Comparison of ENCODE assay signal across 14 cellular contexts in the genomic region with DNA sequence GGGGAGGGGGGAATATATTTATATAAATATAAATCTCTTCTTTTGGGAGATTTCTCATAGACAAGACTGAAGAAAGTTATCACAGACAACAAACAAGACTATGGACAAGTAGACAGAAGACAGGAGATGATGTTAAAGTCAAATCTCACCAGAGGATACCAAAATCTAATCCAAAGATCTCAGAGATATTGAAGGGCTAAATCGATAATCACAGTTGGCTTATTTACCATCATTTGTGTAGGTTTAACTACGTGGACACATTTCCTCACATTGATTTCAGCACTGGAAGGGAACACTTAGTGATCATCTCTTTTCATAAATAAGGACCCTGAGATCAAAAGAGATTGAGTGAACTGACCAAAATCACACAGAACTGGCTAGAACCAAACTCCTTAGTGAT.
"Had no signal": no experiment of that assay in that cellular context is flagged by ENCODE, and none has a peak within 500 bp of the region (broad histone marks: within the 10 kb centered on the region; RNA-seq: fewer than 3 reads in every experiment).

No MANE protein-coding gene starts in this region.

- DNase-seq: activated CD4-positive, alpha-beta T cell treated with anti-CD3 and anti-CD28 coated beads, Interleukin-2, amount 10 ng/mL, durations not matched to agents 7 days and 5 days; activated T-cell treated with anti-CD3 and anti-CD28 coated beads for 4 hours; amygdala; brain microvascular endothelial cell; effector memory CD8-positive, alpha-beta T cell; spleen; stimulated activated CD4-positive, alpha-beta T cell treated with anti-CD3 and anti-CD28 coated beads, Interleukin-1b, Interleukin-23, amount 100 ng/mL, for 48 hours; stimulated activated naive CD8-positive, alpha-beta T cell treated with anti-CD3 and anti-CD28 coated beads, Interleukin-15, Interleukin-2, amounts not matched to agents 100 U/mL and 50 U/mL, for 24 hours; testis had no signal

- H3K9me3 ChIP-seq: gastroesophageal sphincter, prostate gland, spleen, testis had no signal

- H3K27ac Mint-ChIP-seq: activated CD4-positive, alpha-beta T cell treated with anti-CD3 and anti-CD28 coated beads, Interleukin-2, amount 10 ng/mL, durations not matched to agents 7 days and 5 days; activated naive CD4-positive, alpha-beta T cell treated with anti-CD3 and anti-CD28 coated beads, Interleukin-2, amount 50 U/mL, for 72 hours; WTC11 had no signal

- H3K9me3 Mint-ChIP-seq: effector memory CD8-positive, alpha-beta T cell had no signal

- H3K4me3 ChIP-seq: gastroesophageal sphincter, prostate gland, spleen, testis had no signal

- ATAC-seq: activated naive CD4-positive, alpha-beta T cell treated with anti-CD3 and anti-CD28 coated beads, Interleukin-2, amount 50 U/mL, for 72 hours; effector memory CD8-positive, alpha-beta T cell; gastroesophageal sphincter; sciatic nerve; stimulated activated naive CD8-positive, alpha-beta T cell treated with anti-CD3 and anti-CD28 coated beads, Interleukin-15, Interleukin-2, amounts not matched to agents 100 U/mL and 50 U/mL, for 24 hours; WTC11 had no signal

- H3K27me3 Mint-ChIP-seq: activated CD4-positive, alpha-beta T cell treated with anti-CD3 and anti-CD28 coated beads, Interleukin-2, amount 10 ng/mL, durations not matched to agents 7 days and 5 days; effector memory CD8-positive, alpha-beta T cell had no signal

- H3K4me3 Mint-ChIP-seq: activated CD4-positive, alpha-beta T cell treated with anti-CD3 and anti-CD28 coated beads, Interleukin-2, amount 10 ng/mL, durations not matched to agents 7 days and 5 days; effector memory CD8-positive, alpha-beta T cell; WTC11 had no signal

- H3K27ac ChIP-seq: brain microvascular endothelial cell, gastroesophageal sphincter, prostate gland, testis had no signal

- H3K27me3 ChIP-seq: brain microvascular endothelial cell, gastroesophageal sphincter, spleen, testis had no signal

- H3K4me1 ChIP-seq: prostate gland had no signal

- H3K36me3 ChIP-seq: brain microvascular endothelial cell, gastroesophageal sphincter, prostate gland, spleen had no signal
